ENCODE assay signal across 11 cellular contexts in genomic region chr11:62492586-62492985, GRCh38.
"Had no signal": no experiment of that assay in that cellular context is flagged by ENCODE, and none has a peak within 500 bp of the region (broad histone marks: within the 10 kb centered on the region; RNA-seq: fewer than 3 reads in every experiment).

No MANE protein-coding gene starts in this region.

- FAIRE-seq: H1, H54 had no signal

- ATAC-seq: GM23338 had no signal

- H2AFZ ChIP-seq: GM23338 had no signal

- DNase-seq: H9, HCEC 1CT, HFFc6, IMR-90, Karpas-422, KBM-7 had no signal

- H3K4me3 ChIP-seq: GM23338 had no signal

- H3K4me2 ChIP-seq: GM23338, KMS-11 had no signal

- H3K27ac ChIP-seq: HL-60, KMS-11 had no signal

- H3K9ac ChIP-seq: KMS-11 had no signal
